ENCODE assay signal across 8 cellular contexts in genomic region chr13:40485611-40486517, GRCh38.
A peak's percentile ranks its signal among the peaks of the same experiment; 100 is the strongest.
DNase-seq lines count a peak whose midpoint lies in the region; ATAC-seq and TF ChIP-seq lines count a peak whose summit lies in the region.

No MANE protein-coding gene starts in this region.

- H3K23ac ChIP-seq in H9 (ENCODE audit: insufficient read length, low read depth, low read length), result no peak overlapping the region

- H4K20me1 ChIP-seq in H9 (ENCODE audit: control insufficient read depth, insufficient read depth, insufficient read length), result no peaks in the 10 kb centered on the region

- no peaks in the 10 kb centered on the region; the same call in 1 of the 2 replicates for H3K27me3 Mint-ChIP-seq in H9 (ENCODE audit: low read depth)

- H4K91ac ChIP-seq in H9 (ENCODE audit: insufficient read length, low read depth, low read length), result no peak overlapping the region

- H2BK12ac ChIP-seq in H9 (ENCODE audit: insufficient read length, low read depth, low read length), result no peak overlapping the region

- no peak overlapping the region for H3K27ac Mint-ChIP-seq in H9

- DNase-seq in H9 (no peak), RWPE1 (ENCODE audit: low spot score) (no peak), left ventricle myocardium superior (no peak)
- peak; percentile 59 to 67 for DNase-seq in activated CD4-positive, alpha-beta T cell treated with anti-CD3 and anti-CD28 coated beads, Interleukin-2, amount 50 U/mL, for 4 hours
- DNase-seq in stimulated activated naive CD4-positive, alpha-beta T cell treated with Interleukin-2 at 50 U/mL for 16 hours (lab: John Stamatoyannopoulos, UW), result peak; percentile 72

- H3K14ac ChIP-seq in H9 (ENCODE audit: insufficient read depth, low read length), result peak overlapping the region; percentile 72; the same call in 1 of the 2 replicates

- no peak overlapping the region for H3K56ac ChIP-seq in H9 (ENCODE audit: insufficient read length, low read depth, low read length)

- peaks cover 3% of the 10 kb centered on the region; the same call in 1 of the 2 replicates for H3K4me1 ChIP-seq in H9 (ENCODE audit: insufficient read depth, low read length)

- no peak overlapping the region for H2BK15ac ChIP-seq in H9 (ENCODE audit: low read depth, low read length)

- H4K5ac ChIP-seq in H9 (ENCODE audit: insufficient read length, low read depth, low read length), result no peak overlapping the region

- H3K4ac ChIP-seq in H9 (ENCODE audit: low read depth, low read length), result no peak overlapping the region

- H3K27me3 ChIP-seq in H9 (ENCODE audit: insufficient read depth, low read length), result no peaks in the 10 kb centered on the region

- H3K79me2 ChIP-seq in H9 (ENCODE audit: insufficient read depth, low read length), result no peaks in the 10 kb centered on the region

- no peaks in the 10 kb centered on the region for H3K9me3 Mint-ChIP-seq in H9

- H3K9me3 ChIP-seq in H9 (ENCODE audit: control insufficient read depth, low read depth, low read length), result no peaks in the 10 kb centered on the region

- H3K79me1 ChIP-seq in H9 (ENCODE audit: insufficient read depth, low read depth, low read length, poor library complexity, severe bottlenecking), result no peaks in the 10 kb centered on the region

- no peak overlapping the region for H3K9ac ChIP-seq in H9 (ENCODE audit: extremely low read depth, insufficient read length, low read length)

- CTCF ChIA-PET in RWPE1 (lab: Yijun Ruan, JAX), result interaction anchor here (0.5 kb wide), 1 partner anchor 793 kb away, joined by 4 read pairs; no protein-coding TSS in a partner anchor

- H3K23me2 ChIP-seq in H9 (ENCODE audit: insufficient read length, low read depth, low read length, poor library complexity, severe bottlenecking), result no peaks in the 10 kb centered on the region

- H3K27ac ChIP-seq in H9 (ENCODE audit: insufficient read length, low read depth, low read length) (no peak overlapping the region), RWPE1 (no peak overlapping the region)

- TF ChIP-seq CTCF in H9 (conservative IDR thresholded peaks at IDR 0.05), result no peak
- TF ChIP-seq CTCF in RWPE1 (conservative IDR thresholded peaks at IDR 0.05; ENCODE audit: low read depth), result no peak

- no peak overlapping the region for H4K8ac ChIP-seq in H9 (replicated peaks; ENCODE audit: insufficient read length, low read depth, low read length)

- no peak overlapping the region for H3K4me2 ChIP-seq in H9 (ENCODE audit: insufficient read depth, insufficient read length, low read length)

- POLR2A ChIA-PET in RWPE1 (lab: Yijun Ruan, JAX; ENCODE audit: low non-redundant PET), result interaction anchor here (0.6 kb wide), 1 partner anchor 10 kb away, joined by 3 read pairs; no protein-coding TSS in a partner anchor

- no peak overlapping the region for H3K4me3 Mint-ChIP-seq in H9

- no peak overlapping the region for H2AK5ac ChIP-seq in H9 (ENCODE audit: insufficient read length, low read length)

- H2BK20ac ChIP-seq in H9 (ENCODE audit: low read depth, low read length, poor library complexity, severe bottlenecking), result no peak overlapping the region

- ATAC-seq in esophagus mucosa (peak; percentile 50), GM19467 (IDR thresholded peaks at IDR 0.05; ENCODE audit: unreplicated experiment) (no peak), HG03439 (IDR thresholded peaks at IDR 0.05; ENCODE audit: unreplicated experiment) (no peak), left ventricle myocardium superior (no peak)

- no peak overlapping the region for H3T11ph ChIP-seq in H9 (ENCODE audit: low read length)

- H3K18ac ChIP-seq in H9 (ENCODE audit: insufficient read length, low read depth, low read length), result no peak overlapping the region

- no CpG with 5 or more reads among the region's 12 CpGs for WGBS in H9 (ENCODE audit: extremely low coverage, insufficient read length, low lambda C conversion rate)

- no peak overlapping the region for H2AFZ ChIP-seq in H9 (ENCODE audit: low read length)

- H2BK120ac ChIP-seq in H9 (ENCODE audit: low read depth, low read length, poor library complexity, severe bottlenecking), result no peak overlapping the region

- H2BK5ac ChIP-seq in H9 (ENCODE audit: insufficient read length, low read length), result no peak overlapping the region

- intact Hi-C loops in left ventricle myocardium superior (cut with micrococcal nuclease), result no loop called here

- H3K36me3 Mint-ChIP-seq in H9 (ENCODE audit: insufficient read depth in 1 of 3, low read depth in 3 of 3), result no peaks in the 10 kb centered on the region

- H3K4me1 Mint-ChIP-seq in H9, result peaks cover 52% of the 10 kb centered on the region in 2 experiments

Comparison
In these comparisons a context has a peak if more than half of its experiments do, and no peak if none do; other contexts are left out.
1. DNase-seq: peak in activated CD4-positive, alpha-beta T cell treated with anti-CD3 and anti-CD28 coated beads, Interleukin-2, amount 50 U/mL, for 4 hours (2 of 2) and stimulated activated naive CD4-positive, alpha-beta T cell treated with Interleukin-2 at 50 U/mL for 16 hours (single experiment); none in H9 (single experiment), RWPE1 (single experiment) and left ventricle myocardium superior (single experiment).